9 cellular contexts compared by ENCODE assay signal in the genomic region with DNA sequence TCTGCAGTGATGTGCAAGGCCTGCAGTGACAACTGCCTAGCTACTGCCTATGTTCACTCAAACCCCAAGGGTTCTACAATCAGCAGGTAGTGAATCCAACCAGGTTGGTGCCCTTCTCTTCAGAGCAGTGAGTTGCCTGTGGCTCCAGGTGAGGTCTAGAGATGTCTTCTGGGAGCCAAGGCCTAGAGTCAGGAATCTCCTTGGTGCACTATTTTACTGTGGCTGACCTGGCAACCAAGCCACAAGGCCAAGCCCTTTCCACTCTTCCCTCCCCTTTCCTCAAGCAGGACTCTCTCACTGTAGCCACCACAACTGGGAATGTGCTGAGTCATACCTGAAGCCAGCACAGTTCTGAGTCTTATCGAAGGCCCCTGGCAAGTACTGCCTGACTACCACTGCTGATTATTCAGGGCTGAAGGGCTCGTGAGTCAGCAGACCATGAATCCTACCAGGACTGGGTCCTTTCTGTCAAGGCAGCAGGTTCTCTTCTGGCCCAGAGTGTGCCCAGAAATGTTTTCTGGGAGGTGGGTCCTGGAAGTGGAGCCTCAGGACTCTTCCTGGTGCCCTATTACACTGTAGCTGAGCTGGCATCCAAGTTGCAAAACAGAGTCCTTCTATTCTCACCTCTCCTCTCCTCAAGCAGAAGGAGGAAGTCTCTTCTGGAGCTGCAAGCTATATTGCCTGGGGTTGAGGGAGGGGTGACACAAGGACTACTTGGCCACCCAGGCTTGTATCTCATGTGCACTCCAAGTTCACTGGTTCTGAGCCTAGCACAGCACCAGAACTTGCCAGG.
DNase-seq lines count a peak whose midpoint lies in the region; ATAC-seq, FAIRE-seq and TF ChIP-seq lines count a peak whose summit lies in the region.
"Had no signal": no experiment of that assay in that cellular context is flagged by ENCODE, and none has a peak within 500 bp of the region (broad histone marks: within the 10 kb centered on the region; RNA-seq: fewer than 3 reads in every experiment).

No MANE protein-coding gene starts in this region.

- intact Hi-C loops in pancreas (cut with DNase I) = no loop called here
- intact Hi-C loops in naive thymus-derived CD4-positive, alpha-beta T cell (cut with micrococcal nuclease) = no loop called here

- no peak for TF ChIP-seq CTCF in pancreas (IDR thresholded peaks at IDR 0.05)

- H3K4me1 ChIP-seq in pancreas = no peaks in the 10 kb centered on the region
- H3K4me1 ChIP-seq in naive thymus-derived CD4-positive, alpha-beta T cell (ENCODE audit: control insufficient read depth in 2 of 2, insufficient read depth in 2 of 2, low read length in 2 of 2) = no peaks in the 10 kb centered on the region

- no peaks in the 10 kb centered on the region for H3K27me3 ChIP-seq in pancreas
- no peaks in the 10 kb centered on the region for H3K27me3 ChIP-seq in naive thymus-derived CD4-positive, alpha-beta T cell (ENCODE audit: control insufficient read depth in 2 of 2, insufficient read depth in 2 of 2, low read length in 2 of 2)

- POLR2A ChIA-PET in naive thymus-derived CD4-positive, alpha-beta T cell (lab: Charles Lee) = no interaction called here

- no peaks in the 10 kb centered on the region for H3K36me3 ChIP-seq in pancreas
- no peaks in the 10 kb centered on the region for H3K36me3 ChIP-seq in naive thymus-derived CD4-positive, alpha-beta T cell (ENCODE audit: control insufficient read depth in 2 of 3, insufficient read depth in 3 of 3, low read length in 3 of 3)

- ATAC-seq in pancreas = peak; percentile 76 to 100 (median 88)
- ATAC-seq in naive thymus-derived CD4-positive, alpha-beta T cell = no peak
- no peak for ATAC-seq in activated T-cell treated with anti-CD3 and anti-CD28 coated beads, Interleukin-2, amount 50 U/mL, for 4 hours

- no peak overlapping the region for H3K27ac Mint-ChIP-seq in naive thymus-derived CD4-positive, alpha-beta T cell
- H3K27ac Mint-ChIP-seq: activated naive CD4-positive, alpha-beta T cell treated with anti-CD3 and anti-CD28 coated beads, Interleukin-2, amount 50 U/mL, for 24 hours had no signal

- H3K27me3 Mint-ChIP-seq in naive thymus-derived CD4-positive, alpha-beta T cell = peaks cover 18 to 52% (median 30%) of the 10 kb centered on the region in 5 donors
- H3K27me3 Mint-ChIP-seq in activated T-cell treated with anti-CD3 and anti-CD28 coated beads, Interleukin-2, amount 50 U/mL, for 4 hours (ENCODE audit: low read depth) = peaks cover 11% of the 10 kb centered on the region

- peaks cover 0 to 14% (median 2%) of the 10 kb centered on the region in 11 donors for H3K9me3 Mint-ChIP-seq in naive thymus-derived CD4-positive, alpha-beta T cell
- H3K9me3 Mint-ChIP-seq in activated T-cell treated with anti-CD3 and anti-CD28 coated beads, Interleukin-2, amount 50 U/mL, for 4 hours = peaks cover 4% of the 10 kb centered on the region
- H3K9me3 Mint-ChIP-seq: activated naive CD4-positive, alpha-beta T cell treated with anti-CD3 and anti-CD28 coated beads, Interleukin-2, amount 50 U/mL, for 24 hours had no signal

- H3K36me3 Mint-ChIP-seq in naive thymus-derived CD4-positive, alpha-beta T cell = no peaks in the 10 kb centered on the region
- H3K36me3 Mint-ChIP-seq in activated T-cell treated with anti-CD3 and anti-CD28 coated beads, Interleukin-2, amount 50 U/mL, for 4 hours (ENCODE audit: insufficient read depth) = no peaks in the 10 kb centered on the region
- H3K36me3 Mint-ChIP-seq: activated naive CD4-positive, alpha-beta T cell treated with anti-CD3 and anti-CD28 coated beads, Interleukin-2, amount 50 U/mL, for 24 hours had no signal

- WGBS in pancreas, 2 donors = 17 to 28% methylated on average over 2 of the region's 2 CpGs

- CTCF ChIA-PET in naive thymus-derived CD4-positive, alpha-beta T cell (lab: Charles Lee) = no interaction called here

- FAIRE-seq in pancreas (lab: Jason Lieb, UNC) = no peak

- no peaks in the 10 kb centered on the region for H3K9me3 ChIP-seq in pancreas
- H3K9me3 ChIP-seq in naive thymus-derived CD4-positive, alpha-beta T cell (ENCODE audit: control insufficient read depth in 2 of 3, low read length in 3 of 3) = no peaks in the 10 kb centered on the region

- no peak overlapping the region for H3K4me3 ChIP-seq in pancreas
- H3K4me3 ChIP-seq in naive thymus-derived CD4-positive, alpha-beta T cell (ENCODE audit: low read length) = no peak overlapping the region

- H3K27ac ChIP-seq in epithelial cell of prostate (peak overlapping the region; percentile 39), pancreas (no peak overlapping the region)
- no peak overlapping the region for H3K27ac ChIP-seq in naive thymus-derived CD4-positive, alpha-beta T cell (ENCODE audit: low read depth, low read length)

- no peak overlapping the region for H3K4me3 Mint-ChIP-seq in naive thymus-derived CD4-positive, alpha-beta T cell
- H3K4me3 Mint-ChIP-seq in activated T-cell treated with anti-CD3 and anti-CD28 coated beads, Interleukin-2, amount 50 U/mL, for 4 hours = no peak overlapping the region
- H3K4me3 Mint-ChIP-seq: activated naive CD4-positive, alpha-beta T cell treated with anti-CD3 and anti-CD28 coated beads, Interleukin-2, amount 50 U/mL, for 24 hours had no signal

- no peaks in the 10 kb centered on the region for H3K4me1 Mint-ChIP-seq in naive thymus-derived CD4-positive, alpha-beta T cell
- H3K4me1 Mint-ChIP-seq in activated T-cell treated with anti-CD3 and anti-CD28 coated beads, Interleukin-2, amount 50 U/mL, for 4 hours (ENCODE audit: low read depth) = no peaks in the 10 kb centered on the region
- H3K4me1 Mint-ChIP-seq: activated naive CD4-positive, alpha-beta T cell treated with anti-CD3 and anti-CD28 coated beads, Interleukin-2, amount 50 U/mL, for 24 hours had no signal

- DNase-seq in EL = peak; percentile 95
- DNase-seq in OCI-M2 (lab: John Stamatoyannopoulos, UW; ENCODE audit: unreplicated experiment) = peak; percentile 35
- DNase-seq in epithelial cell of prostate (ENCODE audit: low read depth, low spot score) = peak; percentile 75
- DNase-seq in pancreas = peak in 3 of 6 donors; percentile 26 to 55 (median 52)
- no peak for DNase-seq in RPMI8226
- no peak for DNase-seq in midbrain (lab: John Stamatoyannopoulos, UW)
- DNase-seq in naive thymus-derived CD4-positive, alpha-beta T cell = no peak
- DNase-seq in activated T-cell treated with anti-CD3 and anti-CD28 coated beads, Interleukin-2, amount 50 U/mL, for 4 hours = no peak

Comparison
In these comparisons a context has a peak if more than half of its experiments do, and no peak if none do; other contexts are left out.
1. DNase-seq: peak in EL (single experiment), OCI-M2 (single experiment) and epithelial cell of prostate (single experiment); none in RPMI8226 (single experiment), midbrain (single experiment), naive thymus-derived CD4-positive, alpha-beta T cell (0 of 9) and activated T-cell treated with anti-CD3 and anti-CD28 coated beads, Interleukin-2, amount 50 U/mL, for 4 hours (single experiment).
2. ATAC-seq: peak in pancreas (4 of 4); none in naive thymus-derived CD4-positive, alpha-beta T cell (single experiment) and activated T-cell treated with anti-CD3 and anti-CD28 coated beads, Interleukin-2, amount 50 U/mL, for 4 hours (0 of 2).